8 cellular contexts compared by ENCODE assay signal in genomic region chr4:825969-826330, GRCh38. TPM values are rescaled to one million over a fixed set of nuclear protein-coding genes. Genes with fewer than 3 reads are reported as not detected.
DNase-seq lines count a peak whose midpoint lies in the region; ATAC-seq and TF ChIP-seq lines count a peak whose summit lies in the region.

TSS of gene CPLX1 (minus strand) at chr4:826129. CDS start at chr4:824522, 1,607 bp downstream.

- H3K4me2 ChIP-seq in GM23338 = peak within 1 kb of the TSS; percentile 79

- 1 to 2% methylated on average over 18 to 32 of the region's 61 CpGs; no CpG with 5 or more reads in 2 of the 4 donors for WGBS in adrenal gland, 4 donors
- 3% methylated on average over 14 of the region's 61 CpGs for WGBS in right lobe of liver (ENCODE audit: insufficient coverage, low coverage, low lambda C conversion rate, missing lambda C conversion rate)

- CTCF ChIA-PET in BJ (lab: Yijun Ruan, JAX) = no interaction called here

- H4K20me1 ChIP-seq in GM23338 (replicated peaks; ENCODE audit: insufficient read depth) = no peaks in the 10 kb centered on the region

- peaks cover 46% of the 10 kb centered on the region for H3K27me3 ChIP-seq in BJ (ENCODE audit: control insufficient read depth, insufficient read depth, low read length)
- H3K27me3 ChIP-seq in GM23338 (ENCODE audit: insufficient read depth) = peaks cover 61% of the 10 kb centered on the region
- no peaks in the 10 kb centered on the region for H3K27me3 ChIP-seq in adrenal gland
- H3K27me3 ChIP-seq in right lobe of liver = no peaks in the 10 kb centered on the region

- DNase-seq in BJ (ENCODE audit: low read depth) (no peak), GM23338 (ENCODE audit: low spot score) (peak; percentile 78), adrenal gland (peak in 5 of 7 donors; percentile 56 to 85 (median 74)), right lobe of liver (peak in 1 of 3 donors; percentile 42), NK-92 (lab: John Stamatoyannopoulos, UW; ENCODE audit: unreplicated experiment) (no peak), middle frontal gyrus (ENCODE audit: extremely low spot score, low spot score) (no peak)

- H3K9me3 ChIP-seq in adrenal gland (replicated peaks in 1 of 3) = no peaks in the 10 kb centered on the region
- no peaks in the 10 kb centered on the region for H3K9me3 ChIP-seq in right lobe of liver

- H3K36me3 ChIP-seq in BJ (ENCODE audit: control insufficient read depth, insufficient read depth, low read length) (no peaks in the 10 kb centered on the region), GM23338 (ENCODE audit: insufficient read depth) (no peaks in the 10 kb centered on the region), adrenal gland (replicated peaks in 1 of 2) (no peaks in the 10 kb centered on the region), right lobe of liver (no peaks in the 10 kb centered on the region)

- H3K4me3 ChIP-seq in BJ (ENCODE audit: low read depth, low read length) (peak within 1 kb of the TSS; percentile 30), GM23338 (peak within 1 kb of the TSS; percentile 61), adrenal gland (peak within 1 kb of the TSS in 2 of 4 donors; percentile 16 to 59), right lobe of liver (peak within 1 kb of the TSS in 2 of 3 donors; percentile 40 to 41)

- H3K27ac ChIP-seq in GM23338 (ENCODE audit: low read depth) (no peak within 1 kb of the TSS), adrenal gland (no peak within 1 kb of the TSS), right lobe of liver (no peak within 1 kb of the TSS)

- peak within 1 kb of the TSS; percentile 50; the same call in 2 of the 3 replicates for H3K4me3 Mint-ChIP-seq in GM23338

- no peaks in the 10 kb centered on the region; the same call in 2 of the 3 replicates for H3K36me3 Mint-ChIP-seq in GM23338 (ENCODE audit: low read depth)

- H3K27me3 Mint-ChIP-seq in GM23338 (ENCODE audit: insufficient read depth, low read depth, poor library complexity) = peaks cover 73% of the 10 kb centered on the region

- peak in 1 of 2 donors; percentile 21 for TF ChIP-seq POLR2A in adrenal gland (IDR thresholded peaks at IDR 0.05)
- no peak for TF ChIP-seq POLR2A in right lobe of liver (IDR thresholded peaks at IDR 0.05)

- H3K4me1 Mint-ChIP-seq in GM23338 = peaks cover 5% of the 10 kb centered on the region; the same call in 1 of the 3 replicates

- no peak within 1 kb of the TSS for H3K27ac Mint-ChIP-seq in GM23338

- intact Hi-C loops in adrenal gland (cut with DNase I) = no loop called here
- intact Hi-C loops in right lobe of liver (cut with DNase I) = no loop called here

- no peaks in the 10 kb centered on the region for H3K79me2 ChIP-seq in GM23338 (replicated peaks; ENCODE audit: insufficient read depth)

- H3K4me1 ChIP-seq in GM23338 (ENCODE audit: insufficient read depth) = no peaks in the 10 kb centered on the region
- peaks cover 6 to 17% of the 10 kb centered on the region in 2 donors for H3K4me1 ChIP-seq in adrenal gland (replicated peaks in 1 of 2)
- H3K4me1 ChIP-seq in right lobe of liver = no peaks in the 10 kb centered on the region

- no peak; the same call in 2 of the 3 replicates for ATAC-seq in GM23338
- peak; percentile 19 to 67 (median 47) for ATAC-seq in right lobe of liver
- no peak for ATAC-seq in HG03469 (IDR thresholded peaks at IDR 0.05; ENCODE audit: unreplicated experiment)
- no peak for ATAC-seq in GM18519 (IDR thresholded peaks at IDR 0.05; ENCODE audit: low FRiP score, unreplicated experiment)

- POLR2A ChIA-PET in BJ (lab: Charles Lee) = no interaction called here

- no peak within 1 kb of the TSS for H2AFZ ChIP-seq in GM23338

- H3K9me2 ChIP-seq in GM23338 (ENCODE audit: insufficient read depth) = no peaks in the 10 kb centered on the region

- TF ChIP-seq CTCF in BJ (IDR thresholded peaks at IDR 0.05; ENCODE audit: insufficient read depth, low read depth, low read length) (no peak), GM23338 (conservative IDR thresholded peaks at IDR 0.05; ENCODE audit: low read depth in 2 of 2) (no peak), adrenal gland (IDR thresholded peaks at IDR 0.05) (no peak), right lobe of liver (IDR thresholded peaks at IDR 0.05) (no peak)

- no peaks in the 10 kb centered on the region for H3F3A ChIP-seq in GM23338 (replicated peaks; ENCODE audit: low read depth)

- no peaks in the 10 kb centered on the region; the same call in 2 of the 3 replicates for H3K9me3 Mint-ChIP-seq in GM23338

TF ChIP-seq in GM23338, 12 proteins besides CTCF, POLR2A, EP300 and RAD21:
- TF ChIP-seq CREB1 (CRISPR knock-in tag; IDR thresholded peaks at IDR 0.05; ENCODE audit: low read depth) (0 out of 2 replicates have a peak, but pooled peaks have one; percentile 25), EZH2phosphoT487 (IDR thresholded peaks at IDR 0.05; ENCODE audit: unreplicated experiment) (no peak), STAT1 (IDR thresholded peaks at IDR 0.05; ENCODE audit: unreplicated experiment) (no peak), ETS1 (IDR thresholded peaks at IDR 0.05) (no peak)

RNA-seq across cellular contexts. Expression of gene CPLX1, which starts in this region (rescaled TPM):
- 0.15 TPM in 1 of 2 replicates, not detected in the other for polyA plus RNA-seq in BJ (2011; rRNA removed)
- not detected in 2 replicates for polyA minus RNA-seq in BJ (2011; rRNA and poly(A)+ RNA removed)
- 0.58 and 0.97 TPM in 2 replicates for total RNA-seq in GM23338 (2014; rRNA removed; shearing (Covaris generic))
- polyA plus RNA-seq in GM23338 (2016; fragmentation: Nextera tagmentation; extraction: Ambion mirVana) = 0.86 and 1.1 TPM in 2 replicates
- 10 to 100 TPM in 3 of 8 donors, 1 to 10 TPM in 5; 1.7 to 25.3 (median 7.3) TPM for total RNA-seq in adrenal gland
- polyA plus RNA-seq in adrenal gland = 10 to 100 TPM in 2 of 3 donors, 1 to 10 TPM in 1; 6.3 to 24.2 (median 14.9) TPM
- total RNA-seq in right lobe of liver = 1 to 10 TPM in 5 of 6 experiments, under 1 TPM in 1; 0.86 to 3.7 (median 2.4) TPM

Comparison
In these comparisons a context has a peak if more than half of its experiments do, and no peak if none do; other contexts are left out.
1. DNase-seq: peak in GM23338 (single experiment) and adrenal gland (5 of 7); none in BJ (single experiment), NK-92 (single experiment) and middle frontal gyrus (single experiment).
2. ATAC-seq: peak in right lobe of liver (4 of 4); none in GM23338 (single experiment), HG03469 (single experiment) and GM18519 (single experiment).